Comparison of ENCODE assay signal across 19 cellular contexts in genomic region chr7:92806496-92806895, GRCh38.
"Had no signal": no experiment of that assay in that cellular context is flagged by ENCODE, and none has a peak within 500 bp of the region (broad histone marks: within the 10 kb centered on the region; RNA-seq: fewer than 3 reads in every experiment).

No MANE protein-coding gene starts in this region.

- H3K36me3 ChIP-seq: ascending aorta, esophagus muscularis mucosa, left ventricle myocardium inferior, right lobe of liver had no signal

- H3K27me3 Mint-ChIP-seq: activated CD8-positive, alpha-beta T cell treated with anti-CD3 and anti-CD28 coated beads for 36 hours; memory B cell; stimulated activated naive CD8-positive, alpha-beta T cell treated with anti-CD3 and anti-CD28 coated beads, Interleukin-15, Interleukin-2, amounts not matched to agents 100 ng/mL and 50 ng/mL, for 24 hours; type B pancreatic cell had no signal

- H3K4me3 ChIP-seq: ascending aorta, esophagus muscularis mucosa, hepatocyte, left ventricle myocardium inferior, right lobe of liver, smooth muscle cell had no signal

- H3K4me1 ChIP-seq: ascending aorta had no signal

- H3K4me2 ChIP-seq: hepatocyte, smooth muscle cell had no signal

- H3K9me3 ChIP-seq: ascending aorta, esophagus muscularis mucosa, left ventricle myocardium inferior, right lobe of liver had no signal

- ATAC-seq: activated CD8-positive, alpha-beta T cell treated with anti-CD3 and anti-CD28 coated beads for 36 hours; activated T-cell treated with anti-CD3 and anti-CD28 coated beads, Interleukin-2, amount 50 U/mL, for 72 hours had no signal

- H3K4me3 Mint-ChIP-seq: activated CD8-positive, alpha-beta T cell treated with anti-CD3 and anti-CD28 coated beads for 36 hours; activated T-cell treated with anti-CD3 and anti-CD28 coated beads, Interleukin-2, amount 50 U/mL, for 72 hours; memory B cell; nephron; stimulated activated naive CD8-positive, alpha-beta T cell treated with anti-CD3 and anti-CD28 coated beads, Interleukin-15, Interleukin-2, amounts not matched to agents 100 ng/mL and 50 ng/mL, for 24 hours; type B pancreatic cell had no signal

- DNase-seq: activated CD4-positive, CD25-positive, alpha-beta regulatory T cell treated with anti-CD3 and anti-CD28 coated beads, Interleukin-2, amount 50 U/mL, for 72 hours; activated CD8-positive, alpha-beta T cell treated with anti-CD3 and anti-CD28 coated beads for 36 hours; activated gamma-delta T cell treated with Interleukin-2 at 50 U/mL for 16 hours; activated T-cell treated with anti-CD3 and anti-CD28 coated beads, Interleukin-2, amount 50 U/mL, for 72 hours; islet precursor cell; left ventricle myocardium inferior; nucleus accumbens; right lobe of liver; stimulated activated CD4-positive, alpha-beta T cell treated with anti-CD3 and anti-CD28 coated beads, Interleukin-4, amount 100 ng/mL, for 4 hours; stimulated activated CD8-positive, alpha-beta memory T cell treated with anti-CD3 and anti-CD28 coated beads, Interleukin-4, amount 100 ng/mL, for 48 hours; T1000 had no signal

- H2AFZ ChIP-seq: hepatocyte had no signal

- H3K27ac Mint-ChIP-seq: activated CD8-positive, alpha-beta T cell treated with anti-CD3 and anti-CD28 coated beads for 36 hours; memory B cell; nephron; stimulated activated naive CD8-positive, alpha-beta T cell treated with anti-CD3 and anti-CD28 coated beads, Interleukin-15, Interleukin-2, amounts not matched to agents 100 ng/mL and 50 ng/mL, for 24 hours; type B pancreatic cell had no signal

- H3K27me3 ChIP-seq: ascending aorta, esophagus muscularis mucosa, hepatocyte, right lobe of liver had no signal

- H3K9me3 Mint-ChIP-seq: activated CD8-positive, alpha-beta T cell treated with anti-CD3 and anti-CD28 coated beads for 36 hours; activated T-cell treated with anti-CD3 and anti-CD28 coated beads, Interleukin-2, amount 50 U/mL, for 72 hours; memory B cell; nephron; stimulated activated naive CD8-positive, alpha-beta T cell treated with anti-CD3 and anti-CD28 coated beads, Interleukin-15, Interleukin-2, amounts not matched to agents 100 ng/mL and 50 ng/mL, for 24 hours had no signal

- H3K27ac ChIP-seq: ascending aorta, esophagus muscularis mucosa, hepatocyte, left ventricle myocardium inferior, right lobe of liver had no signal
